Comparison of ENCODE assay signal across 1 cellular context in genomic region chr14:94941311-94941710, GRCh38.
TF ChIP-seq lines count a peak whose summit lies in the region.

No MANE protein-coding gene starts in this region.

TF ChIP-seq in SK-N-SH, 30 proteins besides CTCF, POLR2A, EP300 and RAD21 (continued from another document):
- TF ChIP-seq ZBTB33 (IDR thresholded peaks at IDR 0.05; ENCODE audit: borderline replicate concordance, low read depth) (no peak), PBX3 (IDR thresholded peaks at IDR 0.05) (no peak), IRF3 (IDR thresholded peaks at IDR 0.05; ENCODE audit: low read depth, low read length) (no peak), SIN3A (IDR thresholded peaks at IDR 0.05; ENCODE audit: borderline replicate concordance, low read depth, low read length) (no peak), MXI1 (IDR thresholded peaks at IDR 0.05; ENCODE audit: low read depth, low read length) (no peak), NFIC (IDR thresholded peaks at IDR 0.05; ENCODE audit: borderline replicate concordance) (no peak), FOXM1 (IDR thresholded peaks at IDR 0.05; ENCODE audit: low read depth) (no peak), FOXJ3 (CRISPR knock-in tag; IDR thresholded peaks at IDR 0.05) (no peak), GABPA (IDR thresholded peaks at IDR 0.05; ENCODE audit: low read depth) (no peak), POLR2AphosphoS5 (IDR thresholded peaks at IDR 0.05; ENCODE audit: low read depth, low read length) (no peak)
